ENCODE assay signal across 26 cellular contexts in the genomic region with DNA sequence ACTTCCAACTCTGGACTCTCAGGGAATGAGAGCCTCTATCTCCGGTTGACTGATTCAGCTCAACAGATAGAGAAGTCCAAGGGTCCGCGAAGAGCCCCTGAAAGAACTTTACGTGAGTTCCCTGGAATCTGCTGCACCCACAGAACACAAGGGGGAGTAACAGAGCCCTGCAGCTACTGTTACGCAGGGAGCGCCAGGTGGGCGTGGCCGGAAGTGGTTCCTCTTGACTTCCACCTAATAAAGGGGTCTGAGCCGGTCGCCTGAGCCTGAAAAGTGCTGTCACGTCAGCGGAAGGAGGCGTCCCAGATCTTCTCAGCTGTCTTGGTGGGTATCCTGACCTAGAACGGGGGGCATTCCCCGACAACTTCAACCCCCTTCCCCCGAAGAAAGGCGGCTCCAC. TPM values are rescaled to one million over a fixed set of nuclear protein-coding genes. Genes with fewer than 3 reads are reported as not detected.
DNase-seq lines count a peak whose midpoint lies in the region; ATAC-seq and TF ChIP-seq lines count a peak whose summit lies in the region.
"Had no signal": no experiment of that assay in that cellular context is flagged by ENCODE, and none has a peak within 500 bp of the region (broad histone marks: within the 10 kb centered on the region; RNA-seq: fewer than 3 reads in every experiment).

A gene with protein sequence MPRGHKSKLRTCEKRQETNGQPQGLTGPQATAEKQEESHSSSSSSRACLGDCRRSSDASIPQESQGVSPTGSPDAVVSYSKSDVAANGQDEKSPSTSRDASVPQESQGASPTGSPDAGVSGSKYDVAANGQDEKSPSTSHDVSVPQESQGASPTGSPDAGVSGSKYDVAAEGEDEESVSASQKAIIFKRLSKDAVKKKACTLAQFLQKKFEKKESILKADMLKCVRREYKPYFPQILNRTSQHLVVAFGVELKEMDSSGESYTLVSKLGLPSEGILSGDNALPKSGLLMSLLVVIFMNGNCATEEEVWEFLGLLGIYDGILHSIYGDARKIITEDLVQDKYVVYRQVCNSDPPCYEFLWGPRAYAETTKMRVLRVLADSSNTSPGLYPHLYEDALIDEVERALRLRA (plus strand): TSS at position 237 of the 400 bp plus-strand sequence. CDS start 1,407 bp downstream, outside the sequence.

- no peak within 1 kb of the TSS for H2BK120ac ChIP-seq in H9 (ENCODE audit: low read depth, low read length, poor library complexity, severe bottlenecking)

- H3K4me3 Mint-ChIP-seq in H9 = no peak within 1 kb of the TSS
- H3K4me3 Mint-ChIP-seq in WTC11 = no peak within 1 kb of the TSS
- no peak within 1 kb of the TSS for H3K4me3 Mint-ChIP-seq in neural progenitor cell
- no peak within 1 kb of the TSS for H3K4me3 Mint-ChIP-seq in T-helper 17 cell
- H3K4me3 Mint-ChIP-seq: CD4-positive, alpha-beta T cell; HFFc6 had no signal

- peaks cover 0 to 10% (median 4%) of the 10 kb centered on the region in 3 experiments; a peak in 2 of 7 replicates for H3K36me3 Mint-ChIP-seq in H9 (ENCODE audit: insufficient read depth in 1 of 3, low read depth in 3 of 3)
- no peaks in the 10 kb centered on the region for H3K36me3 Mint-ChIP-seq in WTC11
- no peaks in the 10 kb centered on the region for H3K36me3 Mint-ChIP-seq in neural progenitor cell
- no peaks in the 10 kb centered on the region for H3K36me3 Mint-ChIP-seq in T-helper 17 cell (ENCODE audit: low read depth)

- H3K18ac ChIP-seq in H9 (ENCODE audit: insufficient read length, low read depth, low read length) = no peak within 1 kb of the TSS

- H3K23me2 ChIP-seq in H9 (ENCODE audit: insufficient read length, low read depth, low read length, poor library complexity, severe bottlenecking) = no peaks in the 10 kb centered on the region

- H3T11ph ChIP-seq in H9 (ENCODE audit: low read length) = no peak within 1 kb of the TSS

- H3K9me3 ChIP-seq in A673 (ENCODE audit: low read depth, low read length, poor library complexity, severe bottlenecking) (peaks cover 3% of the 10 kb centered on the region), H9 (ENCODE audit: control insufficient read depth, low read depth, low read length) (peaks cover 4% of the 10 kb centered on the region), neural progenitor cell (ENCODE audit: low read depth) (no peaks in the 10 kb centered on the region), T-helper 17 cell (ENCODE audit: control insufficient read depth, low read length, poor library complexity, severe bottlenecking) (no peaks in the 10 kb centered on the region)
- H3K9me3 ChIP-seq: HAP-1, SJCRH30 had no signal

- intact Hi-C loops in A673 (cut with micrococcal nuclease; ENCODE audit: unreplicated experiment) = no loop called here

- ATAC-seq in WTC11 (peak; percentile 57; the same call in 1 of the 2 replicates), GM19351 (IDR thresholded peaks at IDR 0.05; ENCODE audit: unreplicated experiment) (no peak), GM21447 (IDR thresholded peaks at IDR 0.05; ENCODE audit: unreplicated experiment) (no peak), T-helper 17 cell (no peak)
- ATAC-seq: HepG2, Right ventricle myocardium inferior, SK-N-SH treated with all-trans-retinoic acid at 6 μM for 48 hours had no signal

- H3K4me3 ChIP-seq in A673 (ENCODE audit: low read depth, low read length, poor library complexity, severe bottlenecking) (no peak within 1 kb of the TSS), neural progenitor cell (no peak within 1 kb of the TSS)
- H3K4me3 ChIP-seq: BLaER1 treated with 17β-estradiol and CSF1 and Interleukin-3, amounts not matched to agents 10 nM and 100 nM; HAP-1; SJCRH30 had no signal

- DNase-seq in A673 (ENCODE audit: low spot score) = peak; percentile 3
- peak; percentile 26 for DNase-seq in H9
- peak; percentile 11 for DNase-seq in WTC11 (ENCODE audit: low spot score)
- DNase-seq in neural progenitor cell (ENCODE audit: low spot score) = no peak
- DNase-seq in T-helper 17 cell = no peak
- DNase-seq: CD4-positive, alpha-beta T cell; HFFc6; MV-4-11; NCI-H1105; NCI-H1436 treated with DMSO at 0.1 percent for 48 hours; NCI-H187 treated with DMSO at 0.1 percent for 48 hours; NCI-H2107; NCI-H524 treated with DMSO at 0.1 percent for 48 hours; NCI-H774; OCI-M1 had no signal

- H3K4me1 Mint-ChIP-seq in H9 = no peaks in the 10 kb centered on the region
- no peaks in the 10 kb centered on the region for H3K4me1 Mint-ChIP-seq in WTC11
- no peaks in the 10 kb centered on the region for H3K4me1 Mint-ChIP-seq in neural progenitor cell
- no peaks in the 10 kb centered on the region for H3K4me1 Mint-ChIP-seq in T-helper 17 cell

- H3K36me3 ChIP-seq in A673 (ENCODE audit: insufficient read depth, low read length, poor library complexity, severe bottlenecking) = no peaks in the 10 kb centered on the region
- no peaks in the 10 kb centered on the region for H3K36me3 ChIP-seq in neural progenitor cell
- H3K36me3 ChIP-seq: BLaER1 treated with 17β-estradiol and CSF1 and Interleukin-3, amounts not matched to agents 10 nM and 100 nM; HAP-1; SJCRH30 had no signal

- no peak within 1 kb of the TSS for H3K23ac ChIP-seq in H9 (ENCODE audit: insufficient read length, low read depth, low read length)

- TF ChIP-seq CTCF in A673 (conservative IDR thresholded peaks at IDR 0.05; ENCODE audit: low read depth, low read length) (no peak), H9 (conservative IDR thresholded peaks at IDR 0.05) (peak; percentile 20; the same call in 1 of the 3 replicates), WTC11 (IDR thresholded peaks at IDR 0.05) (no peak), neural progenitor cell (IDR thresholded peaks at IDR 0.05) (no peak)

- H3K9me3 Mint-ChIP-seq in H9 (peaks cover 56 to 59% of the 10 kb centered on the region in 2 experiments), WTC11 (peaks cover 5% of the 10 kb centered on the region; the same call in 1 of the 2 replicates), neural progenitor cell (peaks cover 6% of the 10 kb centered on the region)
- H3K9me3 Mint-ChIP-seq: CD4-positive, alpha-beta T cell had no signal

- H3K27ac Mint-ChIP-seq in H9 = no peak within 1 kb of the TSS; a peak in 1 of 7 replicates
- no peak within 1 kb of the TSS for H3K27ac Mint-ChIP-seq in WTC11
- peak within 1 kb of the TSS; percentile 25 for H3K27ac Mint-ChIP-seq in neural progenitor cell
- no peak within 1 kb of the TSS for H3K27ac Mint-ChIP-seq in T-helper 17 cell
- H3K27ac Mint-ChIP-seq: CD4-positive, alpha-beta T cell; HFFc6 had no signal

- no peak within 1 kb of the TSS for H2BK12ac ChIP-seq in H9 (ENCODE audit: insufficient read length, low read depth, low read length)

- no peaks in the 10 kb centered on the region for H3F3A ChIP-seq in neural progenitor cell (ENCODE audit: low read depth)

- H3K4me1 ChIP-seq in A673 (ENCODE audit: insufficient read depth, low read length, poor library complexity, severe bottlenecking) = no peaks in the 10 kb centered on the region
- no peaks in the 10 kb centered on the region for H3K4me1 ChIP-seq in H9 (ENCODE audit: insufficient read depth, low read length)
- H3K4me1 ChIP-seq in neural progenitor cell = no peaks in the 10 kb centered on the region
- H3K4me1 ChIP-seq: BLaER1 treated with 17β-estradiol and CSF1 and Interleukin-3, amounts not matched to agents 10 nM and 100 nM; HAP-1; SJCRH30 had no signal

- H3K27me3 ChIP-seq in A673 (replicated peaks; ENCODE audit: insufficient read depth, low read depth, low read length, poor library complexity) (no peaks in the 10 kb centered on the region), H9 (ENCODE audit: insufficient read depth, low read length) (no peaks in the 10 kb centered on the region), neural progenitor cell (no peaks in the 10 kb centered on the region)
- H3K27me3 ChIP-seq: SJCRH30 had no signal

- no peak within 1 kb of the TSS for H2AK5ac ChIP-seq in H9 (ENCODE audit: insufficient read length, low read length)

- POLR2A ChIA-PET in A673 (lab: Charles Lee; ENCODE audit: low non-redundant PET) = no interaction called here
- POLR2A ChIA-PET in WTC11 (lab: Charles Lee) = no interaction called here

- H4K8ac ChIP-seq in H9 (replicated peaks; ENCODE audit: insufficient read length, low read depth, low read length) = no peak within 1 kb of the TSS

- H3K79me2 ChIP-seq in H9 (ENCODE audit: insufficient read depth, low read length) = no peaks in the 10 kb centered on the region
- H3K79me2 ChIP-seq in neural progenitor cell (ENCODE audit: low read depth) = no peaks in the 10 kb centered on the region

- H3K56ac ChIP-seq in H9 (ENCODE audit: insufficient read length, low read depth, low read length) = no peak within 1 kb of the TSS

- H2BK20ac ChIP-seq in H9 (ENCODE audit: low read depth, low read length, poor library complexity, severe bottlenecking) = no peak within 1 kb of the TSS

- H3K27me3 Mint-ChIP-seq in H9 (ENCODE audit: low read depth) (no peaks in the 10 kb centered on the region; the same call in 1 of the 2 replicates), WTC11 (ENCODE audit: low read depth) (no peaks in the 10 kb centered on the region), neural progenitor cell (ENCODE audit: insufficient read depth, low read depth) (no peaks in the 10 kb centered on the region), T-helper 17 cell (no peaks in the 10 kb centered on the region)
- H3K27me3 Mint-ChIP-seq: CD4-positive, alpha-beta T cell had no signal

- H2AFZ ChIP-seq in H9 (ENCODE audit: low read length) (no peak within 1 kb of the TSS), neural progenitor cell (replicated peaks) (no peak within 1 kb of the TSS)

- H3K9ac ChIP-seq in H9 (ENCODE audit: extremely low read depth, insufficient read length, low read length) = no peak within 1 kb of the TSS
- H3K9ac ChIP-seq in neural progenitor cell = no peak within 1 kb of the TSS
- H3K9ac ChIP-seq: BLaER1 treated with 17β-estradiol and CSF1 and Interleukin-3, amounts not matched to agents 10 nM and 100 nM had no signal

- H3K27ac ChIP-seq in A673 (ENCODE audit: low read depth, low read length, poor library complexity, severe bottlenecking) (no peak within 1 kb of the TSS), H9 (ENCODE audit: insufficient read length, low read depth, low read length) (no peak within 1 kb of the TSS), neural progenitor cell (no peak within 1 kb of the TSS)
- H3K27ac ChIP-seq: BLaER1 treated with 17β-estradiol and CSF1 and Interleukin-3, amounts not matched to agents 10 nM and 100 nM; SJCRH30 had no signal

- no peaks in the 10 kb centered on the region for H3K79me1 ChIP-seq in H9 (ENCODE audit: insufficient read depth, low read depth, low read length, poor library complexity, severe bottlenecking)

- CTCF ChIA-PET in A673 (lab: Charles Lee) = no interaction called here
- CTCF ChIA-PET in WTC11 (lab: Charles Lee) = no interaction called here

- H2BK5ac ChIP-seq in H9 (ENCODE audit: insufficient read length, low read length) = no peak within 1 kb of the TSS

- no TSS peak for BruUV-seq in A673 (replicated peaks; lab: Mats Ljungman, UMichigan)

- no peak within 1 kb of the TSS for H3K14ac ChIP-seq in H9 (ENCODE audit: insufficient read depth, low read length)

- no peak within 1 kb of the TSS for H4K91ac ChIP-seq in H9 (ENCODE audit: insufficient read length, low read depth, low read length)

- no peak within 1 kb of the TSS for H2BK15ac ChIP-seq in H9 (ENCODE audit: low read depth, low read length)

- H4K5ac ChIP-seq in H9 (ENCODE audit: insufficient read length, low read depth, low read length) = no peak within 1 kb of the TSS

- H4K20me1 ChIP-seq in H9 (ENCODE audit: control insufficient read depth, insufficient read depth, insufficient read length) = no peaks in the 10 kb centered on the region
- H4K20me1 ChIP-seq in neural progenitor cell (ENCODE audit: low read depth) = no peaks in the 10 kb centered on the region
- H4K20me1 ChIP-seq: BLaER1 treated with 17β-estradiol and CSF1 and Interleukin-3, amounts not matched to agents 10 nM and 100 nM had no signal

- no peak within 1 kb of the TSS for H3K4me2 ChIP-seq in H9 (ENCODE audit: insufficient read depth, insufficient read length, low read length)
- H3K4me2 ChIP-seq in neural progenitor cell = no peak within 1 kb of the TSS
- H3K4me2 ChIP-seq: BLaER1 treated with 17β-estradiol and CSF1 and Interleukin-3, amounts not matched to agents 10 nM and 100 nM had no signal

- no peak within 1 kb of the TSS for H3K4ac ChIP-seq in H9 (ENCODE audit: low read depth, low read length)

- WGBS in H9 (ENCODE audit: extremely low coverage, insufficient read length, low lambda C conversion rate) = no CpG with 5 or more reads among the region's 17 CpGs

RNA-seq across cellular contexts. Expression of the gene that starts here (rescaled TPM):
- not detected in 2 replicates for total RNA-seq in A673 (2021)
- total RNA-seq in H9 (2021) = not detected in 2 replicates
- not detected in 3 replicates for total RNA-seq in WTC11 (2021)
- total RNA-seq in neural progenitor cell (ENCODE audit: low replicate concordance) = not detected in 2 replicates
- total RNA-seq in T-helper 17 cell = not detected
- total RNA-seq: A172; CD4-positive, alpha-beta T cell; HepG2; HFFc6; LHCN-M2; MCF 10A; Right ventricle myocardium inferior had no signal

Comparison
In these comparisons a context has a peak if more than half of its experiments do, and no peak if none do; other contexts are left out.
1. Peak in DNase-seq in A673; RNA of the gene not detected or under 1 TPM.
2. Peak in DNase-seq in H9; RNA of the gene not detected or under 1 TPM.
3. Peak in DNase-seq and ATAC-seq in WTC11; RNA of the gene not detected or under 1 TPM.